In the genomic region with DNA sequence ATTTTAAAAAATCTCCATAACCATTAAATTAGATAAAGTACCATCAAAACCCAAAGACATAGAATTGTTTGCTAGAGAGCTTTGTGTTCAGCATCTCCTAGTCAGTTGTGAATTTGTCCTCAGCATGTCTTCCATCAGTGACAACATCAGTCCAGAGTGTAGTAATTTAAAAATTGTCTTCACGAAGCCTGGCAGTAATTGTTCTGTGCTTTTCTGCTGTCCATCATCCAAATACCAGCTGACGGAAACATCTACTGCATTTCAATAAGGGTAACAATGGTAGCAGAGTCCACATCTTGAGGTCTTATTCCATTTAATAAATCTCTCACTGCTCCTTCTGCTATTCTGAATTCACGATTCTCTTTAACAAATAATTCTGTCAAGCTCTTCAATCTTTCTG, we compare ENCODE assay signal across 24 cellular contexts.
"Had no signal": no experiment of that assay in that cellular context is flagged by ENCODE, and none has a peak within 500 bp of the region (broad histone marks: within the 10 kb centered on the region; RNA-seq: fewer than 3 reads in every experiment).

No MANE protein-coding gene starts in this region.

- H3K27ac Mint-ChIP-seq: dendritic cell treated with granulocyte-macrophage colony-stimulating factor and Interleukin-4, amounts not matched to agents 40 ng/mL and 50 ng/mL, for 4 days; effector memory CD8-positive, alpha-beta T cell; endodermal cell had no signal

- H3K9me3 ChIP-seq: colonic mucosa had no signal

- H3K27me3 ChIP-seq: colonic mucosa, dorsolateral prefrontal cortex, esophagus muscularis mucosa, esophagus squamous epithelium, foreskin keratinocyte, gastrocnemius medialis, gastroesophageal sphincter, heart left ventricle, heart right ventricle had no signal

- H3K27ac ChIP-seq: colonic mucosa, coronary artery, dorsolateral prefrontal cortex, epithelial cell of prostate, esophagus muscularis mucosa, esophagus squamous epithelium, foreskin keratinocyte, gastrocnemius medialis, gastroesophageal sphincter, heart left ventricle, heart right ventricle had no signal

- DNase-seq: colonic mucosa; cortex of kidney; dermis blood vessel endothelial cell; dorsolateral prefrontal cortex; effector CD4-positive, alpha-beta T cell; effector CD8-positive, alpha-beta T cell; effector memory CD4-positive, alpha-beta T cell; effector memory CD8-positive, alpha-beta T cell; endodermal cell; erythroblast; esophagus squamous epithelium; foreskin keratinocyte; foreskin melanocyte; gastrocnemius medialis; glutamatergic neuron; head of caudate nucleus; heart left ventricle; heart right ventricle had no signal

- H3K36me3 ChIP-seq: colonic mucosa had no signal

- ATAC-seq: effector memory CD8-positive, alpha-beta T cell; esophagus mucosa; foreskin keratinocyte; gastrocnemius medialis; gastroesophageal sphincter; heart left ventricle; heart right ventricle had no signal

- H3K4me3 ChIP-seq: colonic mucosa, coronary artery, dorsolateral prefrontal cortex, esophagus muscularis mucosa, esophagus squamous epithelium, gastrocnemius medialis, gastroesophageal sphincter, heart left ventricle, heart right ventricle had no signal

- H3K27me3 Mint-ChIP-seq: dendritic cell treated with granulocyte-macrophage colony-stimulating factor and Interleukin-4, amounts not matched to agents 40 ng/mL and 50 ng/mL, for 4 days; effector memory CD8-positive, alpha-beta T cell had no signal

- H3K4me3 Mint-ChIP-seq: dendritic cell treated with granulocyte-macrophage colony-stimulating factor and Interleukin-4, amounts not matched to agents 40 ng/mL and 50 ng/mL, for 4 days; effector memory CD8-positive, alpha-beta T cell; endodermal cell had no signal

- H3K4me1 ChIP-seq: colonic mucosa, foreskin keratinocyte, gastrocnemius medialis, heart left ventricle had no signal

- H3K4me1 Mint-ChIP-seq: endodermal cell had no signal
